Comparison of ENCODE assay signal across 26 cellular contexts in genomic region chr13:30545320-30545719, GRCh38.
DNase-seq lines count a peak whose midpoint lies in the region; ATAC-seq and TF ChIP-seq lines count a peak whose summit lies in the region.
"Had no signal": no experiment of that assay in that cellular context is flagged by ENCODE, and none has a peak within 500 bp of the region (broad histone marks: within the 10 kb centered on the region; RNA-seq: fewer than 3 reads in every experiment).

No MANE protein-coding gene starts in this region.

- intact Hi-C loops in left ventricle myocardium inferior (cut with micrococcal nuclease): no loop called here
- intact Hi-C loops in ovary (cut with DNase I): no loop called here

- no peaks in the 10 kb centered on the region for H3K27me3 Mint-ChIP-seq in WTC11 (ENCODE audit: low read depth)
- H3K27me3 Mint-ChIP-seq: B cell had no signal

- DNase-seq in NOMO-1 (lab: John Stamatoyannopoulos, UW; ENCODE audit: unreplicated experiment in 2 of 2) (peak; percentile 12 to 34), NOMO-1 treated with dmso at 0.1 percent for 144 hours (lab: John Stamatoyannopoulos, UW; ENCODE audit: unreplicated experiment) (no peak), NB4 (ENCODE audit: low read depth) (peak; percentile 18), WTC11 (ENCODE audit: low spot score) (no peak), left ventricle myocardium inferior (no peak), ovary (no peak), islet precursor cell (no peak)
- DNase-seq: CD8-positive, alpha-beta memory T cell; DMS 273 treated with DMSO at 0.1 percent for 48 hours; DMS79; EL; GDM1; Karpas-422; NCI-H1048; NCI-H1417; NCI-H1694; NCI-H2029 treated with DMSO at 0.1 percent for 48 hours; NCI-H526 treated with DMSO at 0.1 percent for 48 hours; PC-3; SW 1271 had no signal

- peaks cover 8% of the 10 kb centered on the region for H3K4me1 Mint-ChIP-seq in WTC11
- H3K4me1 Mint-ChIP-seq: CD8-positive, alpha-beta memory T cell had no signal

- POLR2A ChIA-PET in WTC11 (lab: Charles Lee): no interaction called here

- CTCF ChIA-PET in WTC11 (lab: Charles Lee): no interaction called here

- no peaks in the 10 kb centered on the region for H3K9me3 Mint-ChIP-seq in WTC11
- H3K9me3 Mint-ChIP-seq: CD8-positive, alpha-beta memory T cell had no signal

- no peaks in the 10 kb centered on the region for H3K9me3 ChIP-seq in left ventricle myocardium inferior (replicated peaks)
- H3K9me3 ChIP-seq in ovary: no peaks in the 10 kb centered on the region
- H3K9me3 ChIP-seq: SJSA1 had no signal

- no peaks in the 10 kb centered on the region for H3K36me3 Mint-ChIP-seq in WTC11

- TF ChIP-seq CTCF in NB4 (IDR thresholded peaks at IDR 0.05; ENCODE audit: low read depth, low read length) (no peak), WTC11 (IDR thresholded peaks at IDR 0.05) (no peak), left ventricle myocardium inferior (IDR thresholded peaks at IDR 0.05; ENCODE audit: borderline replicate concordance) (no peak), ovary (IDR thresholded peaks at IDR 0.05) (no peak)

- H3K4me3 ChIP-seq in NB4 (ENCODE audit: low read depth, low read length) (no peak overlapping the region), left ventricle myocardium inferior (no peak overlapping the region), ovary (no peak overlapping the region)
- H3K4me3 ChIP-seq: SJSA1 had no signal

- no peak for ATAC-seq in WTC11
- ATAC-seq: HCT116, PC-3 had no signal

- H3K4me3 Mint-ChIP-seq in WTC11: no peak overlapping the region
- H3K4me3 Mint-ChIP-seq: B cell; CD8-positive, alpha-beta memory T cell had no signal

- H3K27ac Mint-ChIP-seq in WTC11: no peak overlapping the region
- H3K27ac Mint-ChIP-seq: B cell; CD8-positive, alpha-beta memory T cell had no signal

- H3K27ac ChIP-seq in left ventricle myocardium inferior (replicated peaks): no peak overlapping the region
- H3K27ac ChIP-seq in ovary: no peak overlapping the region
- H3K27ac ChIP-seq: 22Rv1, C4-2B, HL-60, SJSA1 had no signal

- TF ChIP-seq EP300 in ovary (IDR thresholded peaks at IDR 0.05): no peak

- no peak for TF ChIP-seq POLR2A in NB4 (IDR thresholded peaks at IDR 0.05; ENCODE audit: extremely low read depth, insufficient read length)
- no peak for TF ChIP-seq POLR2A in ovary (IDR thresholded peaks at IDR 0.05)

- 89 to 94% (median 90%) methylated on average over 2 of the region's 2 CpGs for WGBS in ovary, 3 donors

- no peaks in the 10 kb centered on the region for H3K27me3 ChIP-seq in left ventricle myocardium inferior (ENCODE audit: low read depth)
- H3K27me3 ChIP-seq in ovary: no peaks in the 10 kb centered on the region
- H3K27me3 ChIP-seq: SJSA1 had no signal

- H3K4me1 ChIP-seq in left ventricle myocardium inferior (no peaks in the 10 kb centered on the region), ovary (ENCODE audit: insufficient read depth) (no peaks in the 10 kb centered on the region)
- H3K4me1 ChIP-seq: SJSA1 had no signal

- H3K36me3 ChIP-seq in left ventricle myocardium inferior: no peaks in the 10 kb centered on the region
- no peaks in the 10 kb centered on the region for H3K36me3 ChIP-seq in ovary
- H3K36me3 ChIP-seq: SJSA1 had no signal

TF ChIP-seq in WTC11, 78 proteins besides CTCF, POLR2A, EP300 and RAD21:
- TF ChIP-seq ATF1 (CRISPR knock-in tag; IDR thresholded peaks at IDR 0.05) (no peak), HMGA2 (CRISPR knock-in tag; IDR thresholded peaks at IDR 0.05) (peak; percentile 70; the same call in 1 of the 2 replicates)
TF ChIP-seq in WTC11: peak in this region for 1.

Comparison
In these comparisons a context has a peak if more than half of its experiments do, and no peak if none do; other contexts are left out.
1. DNase-seq: peak in NOMO-1 (2 of 2) and NB4 (single experiment); none in NOMO-1 treated with dmso at 0.1 percent for 144 hours (single experiment), WTC11 (single experiment), left ventricle myocardium inferior (single experiment), ovary (0 of 5) and islet precursor cell (single experiment).